Comparison of ENCODE assay signal across 13 cellular contexts in genomic region chr17:47801906-47802305, GRCh38. TPM values are rescaled to one million over a fixed set of nuclear protein-coding genes. Genes with fewer than 3 reads are reported as not detected.
"Had no signal": no experiment of that assay in that cellular context is flagged by ENCODE, and none has a peak within 500 bp of the region (broad histone marks: within the 10 kb centered on the region; RNA-seq: fewer than 3 reads in every experiment).

No MANE protein-coding gene starts in this region.

- H3K4me3 ChIP-seq: ascending aorta had no signal

- H3K27ac Mint-ChIP-seq: activated B cell treated with CpG ODN at 0.5 μM for 24 hours; activated CD4-positive, alpha-beta memory T cell treated with anti-CD3 and anti-CD28 coated beads for 36 hours; activated CD4-positive, alpha-beta T cell treated with anti-CD3 and anti-CD28 coated beads, Interleukin-2, amount 10 ng/mL, durations not matched to agents 7 days and 5 days; activated naive CD8-positive, alpha-beta T cell treated with anti-CD3 and anti-CD28 coated beads, Interleukin-2, amount 50 U/mL, for 24 hours; activated T-helper 17 cell treated with anti-CD3 and anti-CD28 coated beads, Interleukin-2, amount 50 U/mL, for 72 hours; brain; T-cell had no signal

- H3K36me3 Mint-ChIP-seq: activated CD4-positive, alpha-beta memory T cell treated with anti-CD3 and anti-CD28 coated beads for 36 hours; activated naive CD4-positive, alpha-beta T cell treated with anti-CD3 and anti-CD28 coated beads, Interleukin-2, amount 50 U/mL, for 72 hours had no signal

- H3K4me1 Mint-ChIP-seq: activated B cell treated with CpG ODN at 0.5 μM for 24 hours; activated CD4-positive, alpha-beta T cell treated with anti-CD3 and anti-CD28 coated beads, Interleukin-2, amount 10 ng/mL, durations not matched to agents 7 days and 5 days; activated naive CD8-positive, alpha-beta T cell treated with anti-CD3 and anti-CD28 coated beads, Interleukin-2, amount 50 U/mL, for 24 hours; activated T-helper 17 cell treated with anti-CD3 and anti-CD28 coated beads, Interleukin-2, amount 50 U/mL, for 72 hours; brain; T-cell had no signal

- H3K9me3 ChIP-seq: ascending aorta had no signal

- H3K9me3 Mint-ChIP-seq: activated B cell treated with CpG ODN at 0.5 μM for 24 hours; activated CD4-positive, alpha-beta memory T cell treated with anti-CD3 and anti-CD28 coated beads for 36 hours; activated CD4-positive, alpha-beta T cell treated with anti-CD3 and anti-CD28 coated beads, Interleukin-2, amount 10 ng/mL, durations not matched to agents 7 days and 5 days; activated naive CD4-positive, alpha-beta T cell treated with anti-CD3 and anti-CD28 coated beads, Interleukin-2, amount 50 U/mL, for 72 hours; activated naive CD8-positive, alpha-beta T cell treated with anti-CD3 and anti-CD28 coated beads, Interleukin-2, amount 50 U/mL, for 24 hours; activated T-helper 17 cell treated with anti-CD3 and anti-CD28 coated beads, Interleukin-2, amount 50 U/mL, for 72 hours; T-cell had no signal

- FAIRE-seq: RCC 7860, TTC549 had no signal

- H3K4me2 ChIP-seq: KMS-11 had no signal

- H3K27me3 Mint-ChIP-seq: activated CD4-positive, alpha-beta memory T cell treated with anti-CD3 and anti-CD28 coated beads for 36 hours had no signal

- H3K27ac ChIP-seq: ascending aorta, KMS-11 had no signal

- H3K4me1 ChIP-seq: ascending aorta had no signal

- H3K4me3 Mint-ChIP-seq: activated B cell treated with CpG ODN at 0.5 μM for 24 hours; activated CD4-positive, alpha-beta memory T cell treated with anti-CD3 and anti-CD28 coated beads for 36 hours; activated CD4-positive, alpha-beta T cell treated with anti-CD3 and anti-CD28 coated beads, Interleukin-2, amount 10 ng/mL, durations not matched to agents 7 days and 5 days; activated naive CD8-positive, alpha-beta T cell treated with anti-CD3 and anti-CD28 coated beads, Interleukin-2, amount 50 U/mL, for 24 hours; activated T-helper 17 cell treated with anti-CD3 and anti-CD28 coated beads, Interleukin-2, amount 50 U/mL, for 72 hours; brain; T-cell had no signal

- H3K9ac ChIP-seq: KMS-11 had no signal

- H3K27me3 ChIP-seq: ascending aorta had no signal

RNA-seq across cellular contexts. Expression of gene LRRC46, which starts 29.6 kb away (rescaled TPM):
- total RNA-seq: ascending aorta, SK-MEL-5 had no signal

RNA-seq across cellular contexts. Expression of gene SP6, which starts 49.1 kb away (rescaled TPM):
- total RNA-seq: activated CD4-positive, alpha-beta T cell treated with anti-CD3 and anti-CD28 coated beads, Interleukin-2, amount 10 ng/mL, durations not matched to agents 7 days and 5 days had no signal
